29 cellular contexts compared by ENCODE assay signal in the genomic region with DNA sequence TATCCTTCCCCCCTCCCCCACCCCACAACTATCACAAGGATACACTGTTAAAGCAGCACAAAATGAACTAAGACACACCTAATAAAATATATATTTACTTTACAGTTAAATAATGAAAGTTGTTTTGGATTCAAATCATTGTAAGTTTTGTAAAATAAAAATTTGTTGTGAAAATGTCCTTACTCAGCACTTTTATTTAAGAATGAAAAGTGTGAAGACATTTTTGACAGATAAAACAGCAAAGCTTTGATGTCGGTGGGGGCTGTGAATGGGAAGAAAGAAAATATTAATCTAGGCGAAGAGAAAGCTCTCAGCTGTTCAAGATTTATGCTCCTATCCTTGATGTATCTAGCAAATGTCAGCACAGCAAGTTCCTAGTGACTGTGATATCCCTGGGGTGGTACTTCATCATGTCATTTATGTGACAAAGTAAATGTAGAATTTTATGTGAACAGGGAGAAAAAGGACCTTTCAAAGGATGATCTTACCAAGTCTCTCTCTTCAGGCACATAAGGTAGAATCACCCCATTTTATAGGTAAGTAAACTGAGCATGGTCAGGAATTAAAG.
"Had no signal": no experiment of that assay in that cellular context is flagged by ENCODE, and none has a peak within 500 bp of the region (broad histone marks: within the 10 kb centered on the region; RNA-seq: fewer than 3 reads in every experiment).

No MANE protein-coding gene starts in this region.

- H3K27me3 Mint-ChIP-seq: naive B cell; stimulated activated memory B cell treated with anti-CD40 and anti-IgM and Interleukin-4, amounts not matched to agents 10 μg/mL and 1 μg/mL and 100 μg/mL, for 72 hours; stimulated activated naive CD8-positive, alpha-beta T cell treated with anti-CD3 and anti-CD28 coated beads, Interleukin-15, amount 100 ng/mL, for 72 hours had no signal

- H3K9me3 ChIP-seq: left ventricle myocardium inferior, pancreas, prostate gland, tibial nerve, uterus had no signal

- H3K36me3 ChIP-seq: left ventricle myocardium inferior, pancreas, prostate gland, tibial nerve, uterus had no signal

- FAIRE-seq: islet of Langerhans, kidney, pancreas had no signal

- H3K4me1 Mint-ChIP-seq: immature natural killer cell; mesothelial cell of epicardium; naive B cell; natural killer cell; nephron progenitor cell; stimulated activated memory B cell treated with anti-CD40 and anti-IgM and Interleukin-4, amounts not matched to agents 10 μg/mL and 1 μg/mL and 100 μg/mL, for 72 hours; stimulated activated naive CD8-positive, alpha-beta T cell treated with anti-CD3 and anti-CD28 coated beads, Interleukin-15, amount 100 ng/mL, for 72 hours had no signal

- ATAC-seq: left colon; natural killer cell; pancreas; right cardiac atrium; stimulated activated memory B cell treated with anti-CD40 and anti-IgM and Interleukin-4, amounts not matched to agents 10 μg/mL and 1 μg/mL and 100 μg/mL, for 72 hours; stimulated activated naive CD8-positive, alpha-beta T cell treated with anti-CD3 and anti-CD28 coated beads, Interleukin-15, amount 100 ng/mL, for 72 hours had no signal

- H3K4me1 ChIP-seq: left ventricle myocardium inferior, pancreas, prostate gland, tibial nerve, uterus had no signal

- H3K9me3 Mint-ChIP-seq: mesothelial cell of epicardium; naive B cell; nephron progenitor cell; stimulated activated naive CD8-positive, alpha-beta T cell treated with anti-CD3 and anti-CD28 coated beads, Interleukin-15, amount 100 ng/mL, for 72 hours; type B pancreatic cell had no signal

- H3K27me3 ChIP-seq: pancreas, tibial nerve, uterus had no signal

- H3K4me3 Mint-ChIP-seq: immature natural killer cell; mesothelial cell of epicardium; naive B cell; natural killer cell; nephron progenitor cell; stimulated activated memory B cell treated with anti-CD40 and anti-IgM and Interleukin-4, amounts not matched to agents 10 μg/mL and 1 μg/mL and 100 μg/mL, for 72 hours; stimulated activated naive CD8-positive, alpha-beta T cell treated with anti-CD3 and anti-CD28 coated beads, Interleukin-15, amount 100 ng/mL, for 72 hours; type B pancreatic cell had no signal

- H3K4me3 ChIP-seq: left ventricle myocardium inferior, lung, pancreas, prostate gland, smooth muscle cell, tibial nerve, uterus had no signal

- H3K36me3 Mint-ChIP-seq: immature natural killer cell; mesothelial cell of epicardium; naive B cell; natural killer cell; stimulated activated memory B cell treated with anti-CD40 and anti-IgM and Interleukin-4, amounts not matched to agents 10 μg/mL and 1 μg/mL and 100 μg/mL, for 72 hours; type B pancreatic cell had no signal

- H3K27ac Mint-ChIP-seq: immature natural killer cell; mesothelial cell of epicardium; naive B cell; natural killer cell; nephron progenitor cell; stimulated activated memory B cell treated with anti-CD40 and anti-IgM and Interleukin-4, amounts not matched to agents 10 μg/mL and 1 μg/mL and 100 μg/mL, for 72 hours; stimulated activated naive CD8-positive, alpha-beta T cell treated with anti-CD3 and anti-CD28 coated beads, Interleukin-15, amount 100 ng/mL, for 72 hours; type B pancreatic cell had no signal

- H3K27ac ChIP-seq: left ventricle myocardium inferior, pancreas, prostate gland, tibial nerve, uterus had no signal

- H3K4me2 ChIP-seq: smooth muscle cell had no signal

- DNase-seq: hypothalamus; immature natural killer cell; kidney; left colon; left ventricle myocardium inferior; mesendoderm; naive B cell; natural killer cell; nephron progenitor cell; pancreas; posterior cingulate gyrus; retina; right cardiac atrium; stimulated activated CD4-positive, alpha-beta T cell treated with anti-CD3 and anti-CD28 coated beads, Interleukin-1b, Interleukin-23, amount 100 ng/mL, for 48 hours; stimulated activated CD4-positive, alpha-beta T cell treated with anti-CD3 and anti-CD28 coated beads, Interleukin-2, amount 100 ng/mL, for 48 hours; stimulated activated CD4-positive, alpha-beta T cell treated with anti-CD3 and anti-CD28 coated beads, Interleukin-4, amount 100 ng/mL, for 4 hours; stimulated activated CD8-positive, alpha-beta memory T cell treated with anti-CD3 and anti-CD28 coated beads, Interleukin-4, amount 100 ng/mL, for 48 hours; stimulated activated naive CD4-positive, alpha-beta T cell treated with Interleukin-2 at 50 U/mL for 16 hours; stimulated activated naive CD8-positive, alpha-beta T cell treated with anti-CD3 and anti-CD28 coated beads, Interleukin-15, amount 100 ng/mL, for 72 hours; substantia nigra; uterus had no signal
